Comparison of ENCODE assay signal across 22 cellular contexts in genomic region chr13:91311491-91311890, GRCh38.
"Had no signal": no experiment of that assay in that cellular context is flagged by ENCODE, and none has a peak within 500 bp of the region (broad histone marks: within the 10 kb centered on the region; RNA-seq: fewer than 3 reads in every experiment).

No MANE protein-coding gene starts in this region.

- H3K36me3 Mint-ChIP-seq: activated naive CD8-positive, alpha-beta T cell; immature natural killer cell; mesothelial cell of epicardium had no signal

- H3K9me3 Mint-ChIP-seq: immature natural killer cell, nephron had no signal

- H3K36me3 ChIP-seq: esophagus muscularis mucosa, gastroesophageal sphincter, heart right ventricle, lower lobe of right lung, tibial artery had no signal

- ATAC-seq: gastroesophageal sphincter; heart right ventricle; left cardiac atrium; lower lobe of right lung; stimulated activated naive CD8-positive, alpha-beta T cell treated with anti-CD3 and anti-CD28 coated beads, Interleukin-15, Interleukin-2, amounts not matched to agents 100 U/mL and 50 U/mL, for 24 hours had no signal

- H3K4me3 Mint-ChIP-seq: activated naive CD8-positive, alpha-beta T cell; immature natural killer cell; mesothelial cell of epicardium; nephron had no signal

- H3K4me3 ChIP-seq: esophagus muscularis mucosa, gastroesophageal sphincter, heart right ventricle, lower lobe of right lung, tibial artery had no signal

- H3K9me3 ChIP-seq: esophagus muscularis mucosa, gastroesophageal sphincter, heart right ventricle, lower lobe of right lung, tibial artery had no signal

- H3K27ac Mint-ChIP-seq: activated naive CD8-positive, alpha-beta T cell; immature natural killer cell; mesothelial cell of epicardium; nephron had no signal

- DNase-seq: activated CD4-positive, alpha-beta T cell treated with anti-CD3 and anti-CD28 coated beads, Interleukin-2, amount 50 U/mL, for 1 hour; activated CD4-positive, CD25-positive, alpha-beta regulatory T cell treated with anti-CD3 and anti-CD28 coated beads, Interleukin-2, amount 50 U/mL, for 72 hours; activated T-cell treated with anti-CD3 and anti-CD28 coated beads for 4 hours; cerebellar nuclear complex; effector CD4-positive, alpha-beta T cell; heart right ventricle; immature natural killer cell; left cardiac atrium; lower lobe of right lung; occipital lobe; retina; stimulated activated CD4-positive, alpha-beta T cell treated with anti-CD3 and anti-CD28 coated beads, Interleukin-12 subunit alpha, Interleukin-12 subunit beta, amount 100 ng/mL, for 4 hours; stimulated activated CD4-positive, alpha-beta T cell treated with anti-CD3 and anti-CD28 coated beads, Interleukin-1b, Interleukin-23, amount 100 ng/mL, for 48 hours; stimulated activated naive CD8-positive, alpha-beta T cell treated with anti-CD3 and anti-CD28 coated beads, Interleukin-15, Interleukin-2, amounts not matched to agents 100 U/mL and 50 U/mL, for 24 hours; substantia nigra; tibial artery had no signal

- H3K4me1 Mint-ChIP-seq: mesothelial cell of epicardium, nephron had no signal

- H3K27ac ChIP-seq: esophagus muscularis mucosa, gastroesophageal sphincter, heart right ventricle, lower lobe of right lung, tibial artery, VCaP had no signal

- H3K4me1 ChIP-seq: gastroesophageal sphincter, heart right ventricle, lower lobe of right lung, tibial artery had no signal
